Comparison of ENCODE assay signal across 8 cellular contexts in the genomic region with DNA sequence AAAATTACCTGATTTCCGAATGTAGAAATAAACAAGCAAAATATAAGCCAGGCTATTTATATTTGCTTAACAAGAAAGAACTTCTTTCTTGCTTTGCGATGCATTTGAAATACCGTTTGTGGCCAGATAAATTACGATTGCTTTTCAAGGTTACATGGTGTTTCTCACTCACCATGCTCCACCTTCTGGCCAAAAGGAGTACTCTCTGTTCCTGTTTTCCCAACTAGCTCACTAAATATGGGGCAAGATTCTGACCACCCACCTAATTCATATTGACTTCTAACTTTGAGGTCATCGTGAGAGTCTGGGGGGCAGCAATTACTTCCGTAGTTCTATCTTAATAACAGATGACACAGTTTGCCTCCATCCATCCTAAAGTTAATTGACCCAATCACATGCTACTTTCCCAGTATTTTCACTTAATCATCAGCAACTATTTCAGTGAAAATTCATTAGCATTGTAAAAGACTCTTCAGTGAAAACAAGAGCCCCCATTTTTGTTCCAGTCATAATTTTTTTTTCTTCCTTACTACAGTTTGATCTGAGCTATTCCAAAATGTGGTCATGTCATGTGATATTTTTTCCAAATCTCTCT. TPM values are rescaled to one million over a fixed set of nuclear protein-coding genes. Genes with fewer than 3 reads are reported as not detected.
DNase-seq lines count a peak whose midpoint lies in the region; ATAC-seq and TF ChIP-seq lines count a peak whose summit lies in the region.

No MANE protein-coding gene starts in this region.

- H3K9me3 Mint-ChIP-seq in naive thymus-derived CD4-positive, alpha-beta T cell, result no peaks in the 10 kb centered on the region
- H3K9me3 Mint-ChIP-seq in activated T-helper 17 cell treated with anti-CD3 and anti-CD28 coated beads, Interleukin-2, amount 50 U/mL, for 72 hours, result no peaks in the 10 kb centered on the region

- intact Hi-C loops in naive thymus-derived CD4-positive, alpha-beta T cell (cut with micrococcal nuclease), result loop anchor here (1.0 to 2.0 kb wide), 3 partner anchors 90 to 1310 kb away; no protein-coding TSS in a partner anchor

- no peaks in the 10 kb centered on the region for H3K36me3 Mint-ChIP-seq in naive thymus-derived CD4-positive, alpha-beta T cell
- H3K36me3 Mint-ChIP-seq in activated T-helper 17 cell treated with anti-CD3 and anti-CD28 coated beads, Interleukin-2, amount 50 U/mL, for 72 hours (ENCODE audit: low read depth), result no peaks in the 10 kb centered on the region

- peak overlapping the region; percentile 57 for H3K4me2 ChIP-seq in GM23248 (ENCODE audit: unreplicated experiment)

- no peaks in the 10 kb centered on the region for H3K9me2 ChIP-seq in GM23248 (ENCODE audit: insufficient read depth)

- no peaks in the 10 kb centered on the region for H3K79me2 ChIP-seq in GM23248 (ENCODE audit: insufficient read depth)

- no peak overlapping the region for H3K27ac Mint-ChIP-seq in naive thymus-derived CD4-positive, alpha-beta T cell
- H3K27ac Mint-ChIP-seq in activated T-helper 17 cell treated with anti-CD3 and anti-CD28 coated beads, Interleukin-2, amount 50 U/mL, for 72 hours, result no peak overlapping the region

- peaks cover 0 to 22% (median 0%) of the 10 kb centered on the region in 5 donors for H3K27me3 Mint-ChIP-seq in naive thymus-derived CD4-positive, alpha-beta T cell
- H3K27me3 Mint-ChIP-seq in activated T-helper 17 cell treated with anti-CD3 and anti-CD28 coated beads, Interleukin-2, amount 50 U/mL, for 72 hours, result peaks cover 8% of the 10 kb centered on the region

- no peak overlapping the region for H3K27ac ChIP-seq in GM23248
- no peak overlapping the region for H3K27ac ChIP-seq in naive thymus-derived CD4-positive, alpha-beta T cell (ENCODE audit: low read depth, low read length)

- H3K9ac ChIP-seq in GM23248, result peak overlapping the region; percentile 30; the same call in 1 of the 2 replicates

- H3K4me1 Mint-ChIP-seq in naive thymus-derived CD4-positive, alpha-beta T cell, result peaks cover 0 to 11% (median 0%) of the 10 kb centered on the region in 7 donors
- no peaks in the 10 kb centered on the region for H3K4me1 Mint-ChIP-seq in activated T-helper 17 cell treated with anti-CD3 and anti-CD28 coated beads, Interleukin-2, amount 50 U/mL, for 72 hours

- WGBS in GM23248 (ENCODE audit: low coverage in 1 of 2, low lambda C conversion rate in 2 of 2, missing lambda C conversion rate in 2 of 2), 2 experiments, result 2% methylated on average over 6 of the region's 6 CpGs

- no peaks in the 10 kb centered on the region for H3K9me3 ChIP-seq in GM23248 (ENCODE audit: low read depth)
- H3K9me3 ChIP-seq in naive thymus-derived CD4-positive, alpha-beta T cell (ENCODE audit: control insufficient read depth in 2 of 3, low read length in 3 of 3), result no peaks in the 10 kb centered on the region

- peak; percentile 50 for ATAC-seq in naive thymus-derived CD4-positive, alpha-beta T cell
- no peak for ATAC-seq in activated T-helper 17 cell treated with anti-CD3 and anti-CD28 coated beads, Interleukin-2, amount 50 U/mL, for 72 hours (replicated peaks)
- ATAC-seq in GM18505 (IDR thresholded peaks at IDR 0.05; ENCODE audit: unreplicated experiment), result no peak

- peaks cover 30% of the 10 kb centered on the region for H3F3A ChIP-seq in GM23248 (ENCODE audit: insufficient read depth)

- DNase-seq in DMS114 treated with DMSO at 0.1 percent for 48 hours (lab: John Stamatoyannopoulos, UW; ENCODE audit: unreplicated experiment) (peak; percentile 75), GM23248 (peak; percentile 82), NCI-H146 treated with DMSO at 0.1 percent for 48 hours (lab: John Stamatoyannopoulos, UW; ENCODE audit: unreplicated experiment) (peak; percentile 76), SKM-1 (lab: John Stamatoyannopoulos, UW; ENCODE audit: unreplicated experiment) (peak; percentile 77), fibroblast of gingiva (ENCODE audit: low read depth) (peak; percentile 55)
- peak in 5 of 9 donors; percentile 12 to 29 (median 21) for DNase-seq in naive thymus-derived CD4-positive, alpha-beta T cell

- H3K36me3 ChIP-seq in GM23248 (ENCODE audit: low read depth), result no peaks in the 10 kb centered on the region
- H3K36me3 ChIP-seq in naive thymus-derived CD4-positive, alpha-beta T cell (ENCODE audit: control insufficient read depth in 2 of 3, insufficient read depth in 3 of 3, low read length in 3 of 3), result no peaks in the 10 kb centered on the region

- H3K4me1 ChIP-seq in GM23248 (ENCODE audit: insufficient read depth), result peaks cover 40% of the 10 kb centered on the region
- H3K4me1 ChIP-seq in naive thymus-derived CD4-positive, alpha-beta T cell (ENCODE audit: control insufficient read depth in 2 of 2, insufficient read depth in 2 of 2, low read length in 2 of 2), result no peaks in the 10 kb centered on the region

- no peak for TF ChIP-seq POLR2A in GM18505 (IDR thresholded peaks at IDR 0.05; ENCODE audit: borderline replicate concordance, extremely low read depth, insufficient read depth, insufficient read length)

- POLR2A ChIA-PET in naive thymus-derived CD4-positive, alpha-beta T cell (lab: Charles Lee), result no interaction called here

- no peaks in the 10 kb centered on the region for H3K27me3 ChIP-seq in GM23248 (replicated peaks; ENCODE audit: insufficient read depth)
- H3K27me3 ChIP-seq in naive thymus-derived CD4-positive, alpha-beta T cell (ENCODE audit: control insufficient read depth in 2 of 2, insufficient read depth in 2 of 2, low read length in 2 of 2), result no peaks in the 10 kb centered on the region

- CTCF ChIA-PET in naive thymus-derived CD4-positive, alpha-beta T cell (lab: Charles Lee), result interaction anchor here (0.6 to 1.6 kb wide), 2 partner anchors 91 to 547 kb away, joined by 3 to 4 read pairs; no protein-coding TSS in a partner anchor

- in situ Hi-C loops in GM23248 (cut with MboI), result no loop called here

- no peaks in the 10 kb centered on the region for H4K20me1 ChIP-seq in GM23248 (ENCODE audit: insufficient read depth)

- peak overlapping the region; percentile 48; the same call in 1 of the 2 replicates for H2AFZ ChIP-seq in GM23248

- no peak overlapping the region for H3K4me3 ChIP-seq in GM23248
- H3K4me3 ChIP-seq in naive thymus-derived CD4-positive, alpha-beta T cell (ENCODE audit: low read length), result no peak overlapping the region

- peak overlapping the region in 3 of 10 donors; percentile 19 to 32 (median 27) for H3K4me3 Mint-ChIP-seq in naive thymus-derived CD4-positive, alpha-beta T cell
- no peak overlapping the region for H3K4me3 Mint-ChIP-seq in activated T-helper 17 cell treated with anti-CD3 and anti-CD28 coated beads, Interleukin-2, amount 50 U/mL, for 72 hours

RNA-seq across cellular contexts. Expression of gene ACP3, which starts 25.9 kb away (rescaled TPM):
- total RNA-seq in GM23248 (2014; rRNA removed; shearing (Covaris generic)), result 0.51 and 1.6 TPM in 2 replicates
- polyA plus RNA-seq in GM23248 (2016; fragmentation: Nextera tagmentation; extraction: Ambion mirVana), result 1.1 and 1.7 TPM in 2 replicates
- total RNA-seq in naive thymus-derived CD4-positive, alpha-beta T cell, result 10 to 100 TPM in 1 of 5 experiments, 1 to 10 TPM in 1, under 1 TPM in 1, not detected in 2; 0.32 to 19.0 (median 1.9) TPM
- polyA plus RNA-seq in naive thymus-derived CD4-positive, alpha-beta T cell, result not detected
- not detected for total RNA-seq in activated T-helper 17 cell treated with anti-CD3 and anti-CD28 coated beads, Interleukin-2, amount 50 U/mL, for 72 hours

Comparison
In these comparisons a context has a peak if more than half of its experiments do, and no peak if none do; other contexts are left out.
1. DNase-seq: peak in every context shown above with its lines; median percentile 82 in GM23248; 77 in SKM-1; 76 in NCI-H146 treated with DMSO at 0.1 percent for 48 hours; 75 in DMS114 treated with DMSO at 0.1 percent for 48 hours; 55 in fibroblast of gingiva; 21 in naive thymus-derived CD4-positive, alpha-beta T cell.